Comparison of ENCODE assay signal across 11 cellular contexts in genomic region chr3:114902691-114903101, GRCh38.
DNase-seq lines count a peak whose midpoint lies in the region; ATAC-seq and TF ChIP-seq lines count a peak whose summit lies in the region.
"Had no signal": no experiment of that assay in that cellular context is flagged by ENCODE, and none has a peak within 500 bp of the region (broad histone marks: within the 10 kb centered on the region; RNA-seq: fewer than 3 reads in every experiment).

No MANE protein-coding gene starts in this region.

- peak overlapping the region; percentile 81 to 82 for H3K27ac ChIP-seq in liver (ENCODE audit: low read depth in 1 of 2, low read length in 2 of 2)
- H3K27ac ChIP-seq: C4-2B had no signal

- peak; percentile 43 for ATAC-seq in HG03108 (IDR thresholded peaks at IDR 0.05; ENCODE audit: unreplicated experiment)
- ATAC-seq in GM21619 (IDR thresholded peaks at IDR 0.05; ENCODE audit: unreplicated experiment), result no peak

- peak in 1 of 2 donors; percentile 49 for TF ChIP-seq RAD21 in liver (IDR thresholded peaks at IDR 0.05)

- no peaks in the 10 kb centered on the region for H3K9me3 ChIP-seq in liver (ENCODE audit: control insufficient read depth in 4 of 4, low read length in 3 of 4)
- H3K9me3 ChIP-seq: tibial nerve had no signal

- H3K36me3 Mint-ChIP-seq in brain, result peaks cover 4% of the 10 kb centered on the region
- H3K36me3 Mint-ChIP-seq in activated T-cell treated with anti-CD3 and anti-CD28 coated beads, Interleukin-2, amount 50 U/mL, for 24 hours (ENCODE audit: low read depth), result peaks cover 6% of the 10 kb centered on the region

- peaks cover 1 to 38% (median 29%) of the 10 kb centered on the region in 4 donors for H3K4me1 ChIP-seq in liver (ENCODE audit: control insufficient read depth in 4 of 4, insufficient read depth in 4 of 4, low read length in 3 of 4)

- H3K27me3 Mint-ChIP-seq in brain, result no peaks in the 10 kb centered on the region
- no peaks in the 10 kb centered on the region for H3K27me3 Mint-ChIP-seq in activated T-cell treated with anti-CD3 and anti-CD28 coated beads, Interleukin-2, amount 50 U/mL, for 24 hours

- peaks cover under 1 to 3% (median 1%) of the 10 kb centered on the region in 5 experiments for H3K9me3 Mint-ChIP-seq in brain
- no peaks in the 10 kb centered on the region for H3K9me3 Mint-ChIP-seq in activated T-cell treated with anti-CD3 and anti-CD28 coated beads, Interleukin-2, amount 50 U/mL, for 24 hours

- H3K27ac Mint-ChIP-seq in brain, result peak overlapping the region in 4 of 5 experiments; percentile 10 to 72 (median 32)
- no peak overlapping the region for H3K27ac Mint-ChIP-seq in activated T-cell treated with anti-CD3 and anti-CD28 coated beads, Interleukin-2, amount 50 U/mL, for 24 hours

- peak overlapping the region in 1 of 2 donors; percentile 74 for H3K9ac ChIP-seq in liver (ENCODE audit: low read depth in 1 of 2, low read length in 2 of 2)

- no peak overlapping the region for H3K4me3 Mint-ChIP-seq in brain
- no peak overlapping the region for H3K4me3 Mint-ChIP-seq in activated T-cell treated with anti-CD3 and anti-CD28 coated beads, Interleukin-2, amount 50 U/mL, for 24 hours

- no peaks in the 10 kb centered on the region for H3K36me3 ChIP-seq in liver (ENCODE audit: control insufficient read depth in 4 of 4, insufficient read depth in 3 of 4, low read depth in 1 of 4, low read length in 3 of 4)

- DNase-seq in Caki2 (ENCODE audit: low read depth) (peak; percentile 94), SKM-1 treated with dmso at 0.1 percent for 144 hours (lab: John Stamatoyannopoulos, UW; ENCODE audit: unreplicated experiment) (no peak)
- no peak for DNase-seq in activated naive CD4-positive, alpha-beta T cell treated with anti-CD3 and anti-CD28 coated beads, Interleukin-2, amount 50 U/mL, for 16 hours
- no peak for DNase-seq in activated T-cell treated with anti-CD3 and anti-CD28 coated beads, Interleukin-2, amount 50 U/mL, for 24 hours
- DNase-seq: stimulated activated CD4-positive, alpha-beta T cell treated with anti-CD3 and anti-CD28 coated beads, Interleukin-12 subunit alpha, Interleukin-12 subunit beta, amount 100 ng/mL, for 4 hours had no signal

- H3K27me3 ChIP-seq in liver (ENCODE audit: control insufficient read depth in 4 of 4, insufficient read depth in 4 of 4, low read length in 3 of 4), result no peaks in the 10 kb centered on the region
- H3K27me3 ChIP-seq: tibial nerve had no signal

- TF ChIP-seq CTCF in brain (conservative IDR thresholded peaks at IDR 0.05) (no peak), liver (IDR thresholded peaks at IDR 0.05; ENCODE audit: low read depth, low read length, missing input control) (no peak)

- in situ Hi-C loops in Caki2 (cut with HindIII; ENCODE audit: low pct_unique_long_range_greater_than_20kb, low sequenced_read_pairs), result no loop called here

- H3K4me3 ChIP-seq in liver (ENCODE audit: low read depth in 1 of 3, low read length in 3 of 3), result peak overlapping the region in 2 of 3 donors; percentile 23 to 24
- H3K4me3 ChIP-seq: tibial nerve had no signal

- H3K4me1 Mint-ChIP-seq in brain, result peaks cover 39% of the 10 kb centered on the region
- peaks cover 23% of the 10 kb centered on the region for H3K4me1 Mint-ChIP-seq in activated T-cell treated with anti-CD3 and anti-CD28 coated beads, Interleukin-2, amount 50 U/mL, for 24 hours (ENCODE audit: low read depth)

TF ChIP-seq in liver, 16 proteins besides CTCF, POLR2A, EP300 and RAD21:
- TF ChIP-seq, protein P1, sequence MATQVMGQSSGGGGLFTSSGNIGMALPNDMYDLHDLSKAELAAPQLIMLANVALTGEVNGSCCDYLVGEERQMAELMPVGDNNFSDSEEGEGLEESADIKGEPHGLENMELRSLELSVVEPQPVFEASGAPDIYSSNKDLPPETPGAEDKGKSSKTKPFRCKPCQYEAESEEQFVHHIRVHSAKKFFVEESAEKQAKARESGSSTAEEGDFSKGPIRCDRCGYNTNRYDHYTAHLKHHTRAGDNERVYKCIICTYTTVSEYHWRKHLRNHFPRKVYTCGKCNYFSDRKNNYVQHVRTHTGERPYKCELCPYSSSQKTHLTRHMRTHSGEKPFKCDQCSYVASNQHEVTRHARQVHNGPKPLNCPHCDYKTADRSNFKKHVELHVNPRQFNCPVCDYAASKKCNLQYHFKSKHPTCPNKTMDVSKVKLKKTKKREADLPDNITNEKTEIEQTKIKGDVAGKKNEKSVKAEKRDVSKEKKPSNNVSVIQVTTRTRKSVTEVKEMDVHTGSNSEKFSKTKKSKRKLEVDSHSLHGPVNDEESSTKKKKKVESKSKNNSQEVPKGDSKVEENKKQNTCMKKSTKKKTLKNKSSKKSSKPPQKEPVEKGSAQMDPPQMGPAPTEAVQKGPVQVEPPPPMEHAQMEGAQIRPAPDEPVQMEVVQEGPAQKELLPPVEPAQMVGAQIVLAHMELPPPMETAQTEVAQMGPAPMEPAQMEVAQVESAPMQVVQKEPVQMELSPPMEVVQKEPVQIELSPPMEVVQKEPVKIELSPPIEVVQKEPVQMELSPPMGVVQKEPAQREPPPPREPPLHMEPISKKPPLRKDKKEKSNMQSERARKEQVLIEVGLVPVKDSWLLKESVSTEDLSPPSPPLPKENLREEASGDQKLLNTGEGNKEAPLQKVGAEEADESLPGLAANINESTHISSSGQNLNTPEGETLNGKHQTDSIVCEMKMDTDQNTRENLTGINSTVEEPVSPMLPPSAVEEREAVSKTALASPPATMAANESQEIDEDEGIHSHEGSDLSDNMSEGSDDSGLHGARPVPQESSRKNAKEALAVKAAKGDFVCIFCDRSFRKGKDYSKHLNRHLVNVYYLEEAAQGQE (IDR thresholded peaks at IDR 0.05), result peak; percentile 68
- TF ChIP-seq RXRA (IDR thresholded peaks at IDR 0.05) (peak; percentile 79 to 85), NR2F2 (IDR thresholded peaks at IDR 0.05) (peak; percentile 80), HNF4A (conservative IDR thresholded peaks at IDR 0.05) (peak; percentile 49), HNF4G (IDR thresholded peaks at IDR 0.05) (no peak), SP1 (IDR thresholded peaks at IDR 0.05) (peak; percentile 66), FOXA2 (IDR thresholded peaks at IDR 0.05) (peak; percentile 53), JUND (IDR thresholded peaks at IDR 0.05) (peak in 1 of 2 donors; percentile 33), TAF1 (conservative IDR thresholded peaks at IDR 0.05) (peak; percentile 75), EGR1 (IDR thresholded peaks at IDR 0.05; ENCODE audit: low read depth in 2 of 2) (peak in 1 of 2 donors; percentile 10), GABPA (IDR thresholded peaks at IDR 0.05 in 1 of 2, conservative IDR thresholded peaks at IDR 0.05 in 1 of 2) (no peak), FOXA1 (IDR thresholded peaks at IDR 0.05) (peak; percentile 42), ATF3 (IDR thresholded peaks at IDR 0.05) (peak; percentile 41), YY1 (IDR thresholded peaks at IDR 0.05) (peak; percentile 25)
- TF ChIP-seq, protein P2, sequence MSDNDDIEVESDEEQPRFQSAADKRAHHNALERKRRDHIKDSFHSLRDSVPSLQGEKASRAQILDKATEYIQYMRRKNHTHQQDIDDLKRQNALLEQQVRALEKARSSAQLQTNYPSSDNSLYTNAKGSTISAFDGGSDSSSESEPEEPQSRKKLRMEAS (IDR thresholded peaks at IDR 0.05), result peak; percentile 32
- TF ChIP-seq, protein P3, sequence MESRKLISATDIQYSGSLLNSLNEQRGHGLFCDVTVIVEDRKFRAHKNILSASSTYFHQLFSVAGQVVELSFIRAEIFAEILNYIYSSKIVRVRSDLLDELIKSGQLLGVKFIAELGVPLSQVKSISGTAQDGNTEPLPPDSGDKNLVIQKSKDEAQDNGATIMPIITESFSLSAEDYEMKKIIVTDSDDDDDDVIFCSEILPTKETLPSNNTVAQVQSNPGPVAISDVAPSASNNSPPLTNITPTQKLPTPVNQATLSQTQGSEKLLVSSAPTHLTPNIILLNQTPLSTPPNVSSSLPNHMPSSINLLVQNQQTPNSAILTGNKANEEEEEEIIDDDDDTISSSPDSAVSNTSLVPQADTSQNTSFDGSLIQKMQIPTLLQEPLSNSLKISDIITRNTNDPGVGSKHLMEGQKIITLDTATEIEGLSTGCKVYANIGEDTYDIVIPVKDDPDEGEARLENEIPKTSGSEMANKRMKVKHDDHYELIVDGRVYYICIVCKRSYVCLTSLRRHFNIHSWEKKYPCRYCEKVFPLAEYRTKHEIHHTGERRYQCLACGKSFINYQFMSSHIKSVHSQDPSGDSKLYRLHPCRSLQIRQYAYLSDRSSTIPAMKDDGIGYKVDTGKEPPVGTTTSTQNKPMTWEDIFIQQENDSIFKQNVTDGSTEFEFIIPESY (IDR thresholded peaks at IDR 0.05), result no peak
